11 cellular contexts compared by ENCODE assay signal in the genomic region with DNA sequence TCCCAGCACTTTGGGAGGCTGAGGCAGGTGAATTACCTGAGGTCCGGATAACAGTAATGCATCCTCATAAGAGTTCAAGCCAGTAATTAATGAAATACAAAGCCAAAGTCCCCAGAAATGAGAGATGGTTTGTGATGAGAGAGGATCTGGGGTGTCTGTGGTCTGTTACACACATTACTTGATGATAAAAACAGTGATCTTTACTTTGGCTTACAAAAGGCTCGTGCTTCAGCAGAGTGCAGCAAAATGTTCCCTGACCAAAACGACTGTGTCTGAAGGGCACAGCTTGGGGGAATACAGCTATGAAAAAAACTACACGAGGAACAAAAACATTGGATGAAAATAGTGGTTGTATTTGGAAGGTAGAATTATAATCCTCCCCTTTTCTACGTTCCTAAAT. TPM values are rescaled to one million over a fixed set of nuclear protein-coding genes. Genes with fewer than 3 reads are reported as not detected.
DNase-seq lines count a peak whose midpoint lies in the region; ATAC-seq, FAIRE-seq and TF ChIP-seq lines count a peak whose summit lies in the region.
"Had no signal": no experiment of that assay in that cellular context is flagged by ENCODE, and none has a peak within 500 bp of the region (broad histone marks: within the 10 kb centered on the region; RNA-seq: fewer than 3 reads in every experiment).

No MANE protein-coding gene starts in this region.

- TF ChIP-seq CTCF in left lung (IDR thresholded peaks at IDR 0.05) (no peak), kidney (IDR thresholded peaks at IDR 0.05; ENCODE audit: borderline replicate concordance, extremely low read depth, insufficient read depth) (no peak)

- H3K4me3 ChIP-seq in left lung: no peak overlapping the region
- no peak overlapping the region for H3K4me3 ChIP-seq in kidney (ENCODE audit: low read length in 2 of 2)
- H3K4me3 ChIP-seq: testis had no signal

- no peaks in the 10 kb centered on the region for H3K27me3 Mint-ChIP-seq in activated T-cell treated with anti-CD3 and anti-CD28 coated beads, Interleukin-2, amount 50 U/mL, for 24 hours
- H3K27me3 Mint-ChIP-seq in activated CD8-positive, alpha-beta T cell treated with anti-CD3 and anti-CD28 coated beads, Interleukin-2, amount 10 ng/mL, durations not matched to agents 7 days and 5 days (ENCODE audit: low read depth): no peaks in the 10 kb centered on the region

- peaks cover 22% of the 10 kb centered on the region for H3K36me3 Mint-ChIP-seq in activated T-cell treated with anti-CD3 and anti-CD28 coated beads, Interleukin-2, amount 50 U/mL, for 24 hours (ENCODE audit: low read depth)
- H3K36me3 Mint-ChIP-seq in activated CD8-positive, alpha-beta T cell treated with anti-CD3 and anti-CD28 coated beads, Interleukin-2, amount 10 ng/mL, durations not matched to agents 7 days and 5 days (ENCODE audit: low read depth): peaks cover 48% of the 10 kb centered on the region

- no peak overlapping the region for H3K4me3 Mint-ChIP-seq in activated T-cell treated with anti-CD3 and anti-CD28 coated beads, Interleukin-2, amount 50 U/mL, for 24 hours
- peak overlapping the region; percentile 34 for H3K4me3 Mint-ChIP-seq in activated CD8-positive, alpha-beta T cell treated with anti-CD3 and anti-CD28 coated beads, Interleukin-2, amount 10 ng/mL, durations not matched to agents 7 days and 5 days

- no peaks in the 10 kb centered on the region for H3K27me3 ChIP-seq in left lung
- H3K27me3 ChIP-seq: testis had no signal

- ATAC-seq in activated CD8-positive, alpha-beta T cell treated with anti-CD3 and anti-CD28 coated beads, Interleukin-2, amount 10 ng/mL, durations not matched to agents 7 days and 5 days: no peak
- ATAC-seq in left lung: no peak
- no peak for ATAC-seq in GM21529 (IDR thresholded peaks at IDR 0.05; ENCODE audit: unreplicated experiment)
- no peak for ATAC-seq in GM21390 (IDR thresholded peaks at IDR 0.05; ENCODE audit: unreplicated experiment)

- peaks cover 3% of the 10 kb centered on the region for H3K9me3 Mint-ChIP-seq in activated T-cell treated with anti-CD3 and anti-CD28 coated beads, Interleukin-2, amount 50 U/mL, for 24 hours
- H3K9me3 Mint-ChIP-seq in activated CD8-positive, alpha-beta T cell treated with anti-CD3 and anti-CD28 coated beads, Interleukin-2, amount 10 ng/mL, durations not matched to agents 7 days and 5 days (ENCODE audit: insufficient read depth): no peaks in the 10 kb centered on the region

- H3K36me3 ChIP-seq in left lung (no peaks in the 10 kb centered on the region), kidney (ENCODE audit: control insufficient read depth in 1 of 2, insufficient read depth in 2 of 2, low read length in 2 of 2) (no peaks in the 10 kb centered on the region)

- POLR2A ChIA-PET in activated CD8-positive, alpha-beta T cell treated with anti-CD3 and anti-CD28 coated beads, Interleukin-2, amount 10 ng/mL, durations not matched to agents 7 days and 5 days (lab: Charles Lee): interaction anchor here (0.9 to 1.3 kb wide), 2 partner anchors 25 to 39 kb away, joined by 3 read pairs; no protein-coding TSS in a partner anchor

- H3K9me3 ChIP-seq in left lung (no peaks in the 10 kb centered on the region), kidney (ENCODE audit: control insufficient read depth in 1 of 2, low read length in 2 of 2) (no peaks in the 10 kb centered on the region)
- H3K9me3 ChIP-seq: testis had no signal

- H3K4me1 ChIP-seq in left lung (peaks cover 0 to 59% of the 10 kb centered on the region in 2 donors), kidney (ENCODE audit: control insufficient read depth in 1 of 2, insufficient read depth in 1 of 2, low read depth in 1 of 2, low read length in 2 of 2) (no peaks in the 10 kb centered on the region)

- no peak overlapping the region for H3K9ac ChIP-seq in kidney (ENCODE audit: low read length in 2 of 2)

- DNase-seq in activated T-cell treated with anti-CD3 and anti-CD28 coated beads, Interleukin-2, amount 50 U/mL, for 24 hours: no peak
- no peak for DNase-seq in activated T-cell treated with anti-CD3 and anti-CD28 coated beads for 4 hours
- DNase-seq in activated CD8-positive, alpha-beta T cell treated with anti-CD3 and anti-CD28 coated beads, Interleukin-2, amount 10 ng/mL, durations not matched to agents 7 days and 5 days: peak; percentile 20
- DNase-seq in left lung: no peak
- DNase-seq in kidney: no peak
- DNase-seq: activated effector memory CD4-positive, alpha-beta T cell treated with anti-CD3 and anti-CD28 coated beads, Interleukin-2, amount 50 U/mL, for 16 hours had no signal

- FAIRE-seq in kidney (lab: Jason Lieb, UNC): no peak
- FAIRE-seq: colon had no signal

- H3K27ac ChIP-seq in left lung (peak overlapping the region; percentile 8 to 75), temporal lobe (ENCODE audit: low read depth, low read length) (peak overlapping the region; percentile 91), kidney (ENCODE audit: low read depth in 2 of 2, low read length in 2 of 2) (no peak overlapping the region)

- peaks cover 87% of the 10 kb centered on the region for H3K4me1 Mint-ChIP-seq in activated T-cell treated with anti-CD3 and anti-CD28 coated beads, Interleukin-2, amount 50 U/mL, for 24 hours (ENCODE audit: low read depth)
- peaks cover 91% of the 10 kb centered on the region for H3K4me1 Mint-ChIP-seq in activated CD8-positive, alpha-beta T cell treated with anti-CD3 and anti-CD28 coated beads, Interleukin-2, amount 10 ng/mL, durations not matched to agents 7 days and 5 days (ENCODE audit: low read depth)

- intact Hi-C loops in left lung (cut with DNase I): no loop called here
- intact Hi-C loops in kidney (cut with DNase I): no loop called here

- CTCF ChIA-PET in activated CD8-positive, alpha-beta T cell treated with anti-CD3 and anti-CD28 coated beads, Interleukin-2, amount 10 ng/mL, durations not matched to agents 7 days and 5 days (lab: Charles Lee): interaction anchor here (1.2 to 2.7 kb wide), 3 partner anchors 9 to 34 kb away, joined by 3 to 12 read pairs (median 5); no protein-coding TSS in a partner anchor

- H3K27ac Mint-ChIP-seq in activated T-cell treated with anti-CD3 and anti-CD28 coated beads, Interleukin-2, amount 50 U/mL, for 24 hours: peak overlapping the region; percentile 81
- H3K27ac Mint-ChIP-seq in activated CD8-positive, alpha-beta T cell treated with anti-CD3 and anti-CD28 coated beads, Interleukin-2, amount 10 ng/mL, durations not matched to agents 7 days and 5 days: peak overlapping the region; percentile 86

RNA-seq across cellular contexts. Expression of a gene that starts 40.9 kb away (rescaled TPM):
- total RNA-seq in activated CD8-positive, alpha-beta T cell treated with anti-CD3 and anti-CD28 coated beads, Interleukin-2, amount 10 ng/mL, durations not matched to agents 7 days and 5 days: 10 to 100 TPM; 64.9 to 66.6 TPM
- 10 to 100 TPM; 33.0 to 36.4 TPM for total RNA-seq in left lung
- 15.2 TPM for total RNA-seq in temporal lobe
- total RNA-seq in kidney: 49.0 TPM
- polyA plus RNA-seq in kidney (ENCODE audit: insufficient read depth, low read depth, low replicate concordance): 9.2 TPM

Comparison
In these comparisons a context has a peak if more than half of its experiments do, and no peak if none do; other contexts are left out.
1. H3K27ac ChIP-seq: peak in left lung (2 of 2) and temporal lobe (single experiment); none in kidney (0 of 2).